Comparison of ENCODE assay signal across 17 cellular contexts in genomic region chr11:10382518-10382917, GRCh38.
DNase-seq lines count a peak whose midpoint lies in the region; ATAC-seq and TF ChIP-seq lines count a peak whose summit lies in the region.
"Had no signal": no experiment of that assay in that cellular context is flagged by ENCODE, and none has a peak within 500 bp of the region (broad histone marks: within the 10 kb centered on the region; RNA-seq: fewer than 3 reads in every experiment).

No MANE protein-coding gene starts in this region.

- no peak for TF ChIP-seq EP300 in esophagus muscularis mucosa (IDR thresholded peaks at IDR 0.05)

- H3K27ac ChIP-seq in esophagus muscularis mucosa (replicated peaks in 1 of 4): no peak overlapping the region
- H3K27ac ChIP-seq in tibial artery: no peak overlapping the region
- H3K27ac ChIP-seq: BLaER1 treated with 17β-estradiol and CSF1 and Interleukin-3, amounts not matched to agents 10 nM and 100 nM; pancreas had no signal

- intact Hi-C loops in esophagus muscularis mucosa (cut with DNase I) (no loop called here), tibial artery (cut with DNase I; ENCODE audit: low total_unique reads) (no loop called here)

- WGBS in esophagus muscularis mucosa: 79% methylated on average over 6 of the region's 6 CpGs

- TF ChIP-seq CTCF in esophagus muscularis mucosa (IDR thresholded peaks at IDR 0.05) (no peak), tibial artery (IDR thresholded peaks at IDR 0.05) (no peak)

- H3K9me3 ChIP-seq in esophagus muscularis mucosa (no peaks in the 10 kb centered on the region), tibial artery (no peaks in the 10 kb centered on the region)
- H3K9me3 ChIP-seq: pancreas had no signal

- ATAC-seq in GM18867 (IDR thresholded peaks at IDR 0.05; ENCODE audit: unreplicated experiment) (no peak), HG03159 (IDR thresholded peaks at IDR 0.05; ENCODE audit: unreplicated experiment) (no peak), GM21367 (IDR thresholded peaks at IDR 0.05; ENCODE audit: unreplicated experiment) (no peak)
- ATAC-seq: effector memory CD8-positive, alpha-beta T cell had no signal

- H3K27me3 ChIP-seq in esophagus muscularis mucosa (no peaks in the 10 kb centered on the region), tibial artery (no peaks in the 10 kb centered on the region)
- H3K27me3 ChIP-seq: BLaER1 treated with 17β-estradiol and CSF1 and Interleukin-3, amounts not matched to agents 10 nM and 100 nM; pancreas had no signal

- H3K4me3 ChIP-seq in esophagus muscularis mucosa (no peak overlapping the region), tibial artery (no peak overlapping the region)
- H3K4me3 ChIP-seq: BLaER1 treated with 17β-estradiol and CSF1 and Interleukin-3, amounts not matched to agents 10 nM and 100 nM; lung; pancreas had no signal

- H3K36me3 ChIP-seq in esophagus muscularis mucosa (no peaks in the 10 kb centered on the region), tibial artery (no peaks in the 10 kb centered on the region)
- H3K36me3 ChIP-seq: BLaER1 treated with 17β-estradiol and CSF1 and Interleukin-3, amounts not matched to agents 10 nM and 100 nM; pancreas had no signal

- TF ChIP-seq POLR2A in esophagus muscularis mucosa (IDR thresholded peaks at IDR 0.05; ENCODE audit: low read depth): no peak

- DNase-seq in 8988T (peak; percentile 34), ELR (ENCODE audit: low read depth) (peak; percentile 40), NCI-H69 (lab: John Stamatoyannopoulos, UW) (peak; percentile 19), esophagus muscularis mucosa (ENCODE audit: extremely low spot score) (peak; percentile 80), tibial artery (no peak)
- DNase-seq: activated T-cell treated with anti-CD3 and anti-CD28 coated beads, Interleukin-2, amount 50 U/mL, for 72 hours; effector memory CD8-positive, alpha-beta T cell; head of caudate nucleus; pancreas; SIG-M5; stimulated activated CD4-positive, alpha-beta T cell treated with anti-CD3 and anti-CD28 coated beads, Interleukin-15, amount 100 ng/mL, for 24 hours; stimulated activated CD8-positive, alpha-beta memory T cell treated with anti-CD3 and anti-CD28 coated beads, Interleukin-4, amount 100 ng/mL, for 48 hours had no signal

- H3K4me1 ChIP-seq in esophagus muscularis mucosa (peaks cover 13 to 60% (median 38%) of the 10 kb centered on the region in 4 donors), tibial artery (peaks cover 0 to 35% (median 4%) of the 10 kb centered on the region in 4 donors)
- H3K4me1 ChIP-seq: pancreas had no signal

Comparison
In these comparisons a context has a peak if more than half of its experiments do, and no peak if none do; other contexts are left out.
1. DNase-seq: peak in 8988T (single experiment), ELR (single experiment), NCI-H69 (single experiment) and esophagus muscularis mucosa (single experiment); none in tibial artery (0 of 2).